16 cellular contexts compared by ENCODE assay signal in the genomic region with DNA sequence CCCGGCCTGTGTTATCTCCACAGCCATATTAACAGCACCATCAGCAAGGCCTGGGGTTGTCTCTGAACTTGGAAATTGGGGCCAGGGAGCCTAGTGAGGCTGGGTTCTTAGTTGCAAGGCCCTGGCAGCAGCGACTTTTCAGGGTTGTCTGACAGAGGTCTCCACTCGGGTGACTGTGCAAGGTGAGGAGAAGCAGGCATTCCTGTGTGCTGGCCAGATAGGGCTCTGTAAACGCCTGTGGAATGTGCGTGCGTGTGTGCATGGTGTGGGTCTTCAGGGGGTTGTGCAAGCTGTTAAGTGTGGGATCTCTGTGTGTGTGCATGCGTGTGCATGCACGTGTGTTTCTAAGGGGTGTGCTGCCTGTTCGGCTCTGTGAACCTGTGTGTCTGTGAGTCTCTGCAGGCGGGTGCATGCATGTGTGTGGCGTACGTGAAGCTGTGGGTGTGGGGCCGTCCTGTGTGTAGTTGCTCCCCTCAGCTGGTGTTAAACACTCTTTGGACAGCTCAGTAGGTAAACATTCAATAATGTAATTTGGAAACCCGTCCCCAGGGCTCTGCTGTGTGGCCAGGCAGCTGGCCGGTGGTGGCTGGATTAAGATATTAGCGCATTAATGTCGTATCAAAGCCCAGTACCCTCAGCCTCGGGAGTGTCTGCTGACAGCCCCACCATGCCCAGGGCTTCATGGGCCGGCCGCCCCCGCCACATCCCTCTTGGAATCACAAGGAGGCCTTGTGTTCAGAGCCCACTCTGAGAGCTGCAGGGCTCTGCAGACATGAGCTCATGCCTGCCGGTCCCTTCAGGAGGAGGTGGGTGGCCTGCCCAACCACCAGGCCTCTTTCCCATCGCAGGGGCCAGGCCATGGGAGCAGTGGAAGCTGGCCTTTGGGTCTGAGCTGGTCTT.
"Had no signal": no experiment of that assay in that cellular context is flagged by ENCODE, and none has a peak within 500 bp of the region (broad histone marks: within the 10 kb centered on the region; RNA-seq: fewer than 3 reads in every experiment).

No MANE protein-coding gene starts in this region.

- H3K4me1 ChIP-seq: ascending aorta, breast epithelium, left lung, upper lobe of left lung had no signal

- DNase-seq: activated B cell treated with CpG ODN at 0.5 μM for 24 hours; activated CD4-positive, alpha-beta T cell treated with anti-CD3 and anti-CD28 coated beads, Interleukin-2, amount 10 ng/mL, durations not matched to agents 7 days and 5 days; activated naive CD4-positive, alpha-beta T cell treated with anti-CD3 and anti-CD28 coated beads, Interleukin-2, amount 10 ng/mL, durations not matched to agents 7 days and 5 days; activated T-cell treated with anti-CD3 and anti-CD28 coated beads, Interleukin-2, amount 50 U/mL, for 1 hour; cerebellar nuclear complex; left lung; mammary epithelial cell; naive B cell; stimulated activated CD4-positive, alpha-beta T cell treated with anti-CD3 and anti-CD28 coated beads, Interleukin-4, amount 100 ng/mL, for 24 hours; stimulated activated naive CD4-positive, alpha-beta T cell; substantia nigra; T-helper 17 cell had no signal

- H3K36me3 ChIP-seq: ascending aorta, breast epithelium, left lung, neutrophil, upper lobe of left lung had no signal

- H3K27me3 ChIP-seq: ascending aorta, upper lobe of left lung had no signal

- H3K9me3 ChIP-seq: ascending aorta, breast epithelium, left lung, neutrophil, upper lobe of left lung had no signal

- H3K27ac ChIP-seq: ascending aorta, breast epithelium, left lung, neutrophil, upper lobe of left lung had no signal

- ATAC-seq: left lung, T-helper 17 cell had no signal

- H3K4me3 ChIP-seq: ascending aorta, breast epithelium, left lung, upper lobe of left lung had no signal
